In the genomic region with DNA sequence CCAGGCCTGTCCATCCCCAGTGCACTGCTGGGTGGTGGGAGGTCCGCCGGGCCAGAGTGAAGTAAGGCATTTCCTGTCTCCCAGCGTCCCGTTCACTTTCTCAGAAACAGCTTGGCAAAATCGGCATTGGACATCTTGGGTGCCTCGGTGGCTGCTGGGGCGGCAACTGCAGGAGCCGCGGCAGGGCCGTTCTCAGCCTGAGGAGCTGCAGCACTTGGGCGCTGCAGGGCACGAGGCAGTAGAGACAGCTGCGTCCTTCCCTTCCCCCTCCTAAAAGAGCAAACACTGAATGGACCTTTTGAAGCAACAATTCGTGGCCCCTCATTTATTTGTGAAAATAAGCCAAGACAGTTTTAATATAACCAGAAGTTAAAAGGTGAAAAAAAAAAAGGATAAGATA, we compare ENCODE assay signal across 24 cellular contexts.
"Had no signal": no experiment of that assay in that cellular context is flagged by ENCODE, and none has a peak within 500 bp of the region (broad histone marks: within the 10 kb centered on the region; RNA-seq: fewer than 3 reads in every experiment).

No MANE protein-coding gene starts in this region.

- DNase-seq: activated CD4-positive, alpha-beta memory T cell treated with anti-CD3 and anti-CD28 coated beads for 36 hours; activated CD4-positive, alpha-beta T cell treated with anti-CD3 and anti-CD28 coated beads for 48 hours; activated CD8-positive, alpha-beta memory T cell treated with anti-CD3 and anti-CD28 coated beads, Interleukin-2, amount 10 ng/mL, durations not matched to agents 7 days and 5 days; activated naive CD4-positive, alpha-beta T cell treated with Interleukin-2 at 50 U/mL for 16 hours; activated naive CD8-positive, alpha-beta T cell treated with anti-CD3 and anti-CD28 coated beads for 36 hours; activated T-cell treated with anti-CD3 and anti-CD28 coated beads, Interleukin-2, amount 50 U/mL, for 1 hour; cerebellar nuclear complex; cortex of kidney; foreskin fibroblast; kidney glomerular epithelial cell; left ventricle myocardium inferior; mammary epithelial cell; nephron progenitor cell; sigmoid colon; SK-N-SH; stimulated activated CD4-positive, alpha-beta T cell treated with anti-CD3 and anti-CD28 coated beads, Interleukin-15, amount 100 ng/mL, for 24 hours; stomach had no signal

- H3K27me3 Mint-ChIP-seq: activated CD4-positive, alpha-beta memory T cell treated with anti-CD3 and anti-CD28 coated beads for 36 hours; activated CD8-positive, alpha-beta memory T cell treated with anti-CD3 and anti-CD28 coated beads, Interleukin-2, amount 10 ng/mL, durations not matched to agents 7 days and 5 days; activated naive CD8-positive, alpha-beta T cell treated with anti-CD3 and anti-CD28 coated beads for 36 hours; stimulated activated memory B cell treated with anti-CD40 and anti-IgM and Interleukin-4, amounts not matched to agents 10 μg/mL and 1 μg/mL and 100 μg/mL, for 72 hours; type B pancreatic cell had no signal

- H3K4me1 ChIP-seq: breast epithelium, left ventricle myocardium inferior, sigmoid colon had no signal

- H3K4me3 ChIP-seq: breast epithelium, hepatocyte, left ventricle myocardium inferior, sigmoid colon, smooth muscle cell, stomach, thoracic aorta had no signal

- H3K27ac Mint-ChIP-seq: activated CD4-positive, alpha-beta memory T cell treated with anti-CD3 and anti-CD28 coated beads for 36 hours; activated CD8-positive, alpha-beta memory T cell treated with anti-CD3 and anti-CD28 coated beads, Interleukin-2, amount 10 ng/mL, durations not matched to agents 7 days and 5 days; activated naive CD8-positive, alpha-beta T cell treated with anti-CD3 and anti-CD28 coated beads for 36 hours; activated T-helper 2 cell treated with anti-CD3 and anti-CD28 coated beads, Interferon-gamma antibody, Interleukin-2, Interleukin-4, amounts not matched to agents 10 μg/mL and 5 μg/mL and 100 μg/mL, durations not matched to agents 14 hours and 24 hours and 36 hours; stimulated activated memory B cell treated with anti-CD40 and anti-IgM and Interleukin-4, amounts not matched to agents 10 μg/mL and 1 μg/mL and 100 μg/mL, for 72 hours; type B pancreatic cell had no signal

- H3K27ac ChIP-seq: breast epithelium, hepatocyte, left ventricle myocardium inferior, sigmoid colon, thoracic aorta had no signal

- H3K9me3 Mint-ChIP-seq: activated CD4-positive, alpha-beta memory T cell treated with anti-CD3 and anti-CD28 coated beads for 36 hours; activated naive CD8-positive, alpha-beta T cell treated with anti-CD3 and anti-CD28 coated beads for 36 hours; activated T-helper 2 cell treated with anti-CD3 and anti-CD28 coated beads, Interferon-gamma antibody, Interleukin-2, Interleukin-4, amounts not matched to agents 10 μg/mL and 5 μg/mL and 100 μg/mL, durations not matched to agents 14 hours and 24 hours and 36 hours; nephron progenitor cell; stimulated activated memory B cell treated with anti-CD40 and anti-IgM and Interleukin-4, amounts not matched to agents 10 μg/mL and 1 μg/mL and 100 μg/mL, for 72 hours; type B pancreatic cell had no signal

- H3K4me3 Mint-ChIP-seq: activated CD4-positive, alpha-beta memory T cell treated with anti-CD3 and anti-CD28 coated beads for 36 hours; activated CD8-positive, alpha-beta memory T cell treated with anti-CD3 and anti-CD28 coated beads, Interleukin-2, amount 10 ng/mL, durations not matched to agents 7 days and 5 days; activated naive CD8-positive, alpha-beta T cell treated with anti-CD3 and anti-CD28 coated beads for 36 hours; nephron progenitor cell; stimulated activated memory B cell treated with anti-CD40 and anti-IgM and Interleukin-4, amounts not matched to agents 10 μg/mL and 1 μg/mL and 100 μg/mL, for 72 hours; type B pancreatic cell had no signal

- H3K27me3 ChIP-seq: breast epithelium, hepatocyte, sigmoid colon, stomach had no signal

- H3K4me1 Mint-ChIP-seq: nephron progenitor cell had no signal
